ENCODE assay signal across 14 cellular contexts in the genomic region with DNA sequence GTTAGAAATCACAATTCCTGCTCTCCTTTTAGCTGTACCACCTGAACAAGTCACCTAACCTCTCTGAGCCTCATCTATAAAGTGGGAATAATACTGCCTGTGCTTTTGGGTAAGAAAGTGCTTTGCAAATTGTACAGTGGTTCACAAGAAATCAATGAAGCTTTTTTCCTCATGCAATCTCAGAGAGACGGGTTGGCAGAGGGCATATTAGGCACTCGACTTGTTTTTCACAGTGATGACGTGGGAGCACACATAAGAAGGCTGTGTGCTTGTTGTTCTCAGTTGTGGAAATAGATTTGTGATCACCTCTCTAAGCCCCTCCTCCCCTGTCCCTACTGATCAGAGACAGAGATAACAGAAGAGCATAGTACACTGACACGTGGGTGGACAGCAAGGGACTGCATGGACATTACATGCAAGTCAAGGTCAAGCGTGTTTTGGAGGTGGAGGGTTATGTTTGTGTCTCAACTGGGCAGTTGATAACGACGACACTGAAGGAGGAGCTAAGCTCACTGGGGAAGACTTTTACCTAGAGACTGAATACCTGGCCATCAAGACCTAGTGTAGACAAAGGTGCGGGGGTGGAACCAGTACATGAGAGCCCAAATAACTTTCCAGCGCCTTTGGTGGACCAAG. TPM values are rescaled to one million over a fixed set of nuclear protein-coding genes. Genes with fewer than 3 reads are reported as not detected.
DNase-seq lines count a peak whose midpoint lies in the region; ATAC-seq, FAIRE-seq and TF ChIP-seq lines count a peak whose summit lies in the region.
"Had no signal": no experiment of that assay in that cellular context is flagged by ENCODE, and none has a peak within 500 bp of the region (broad histone marks: within the 10 kb centered on the region; RNA-seq: fewer than 3 reads in every experiment).

No MANE protein-coding gene starts in this region.

- peaks cover 74% of the 10 kb centered on the region for H3K27me3 Mint-ChIP-seq in activated naive CD4-positive, alpha-beta T cell treated with anti-CD3 and anti-CD28 coated beads, Interleukin-2, amount 10 ng/mL, durations not matched to agents 7 days and 5 days
- H3K27me3 Mint-ChIP-seq in endodermal cell (ENCODE audit: insufficient read depth) = no peaks in the 10 kb centered on the region

- H3K4me1 ChIP-seq in PC-9 (replicated peaks; ENCODE audit: insufficient read depth) (peaks cover 27% of the 10 kb centered on the region), endodermal cell (ENCODE audit: control insufficient read depth, insufficient read depth, low read length) (peaks cover 20% of the 10 kb centered on the region), small intestine (ENCODE audit: control insufficient read depth in 2 of 2, insufficient read depth in 1 of 2, low read depth in 1 of 2, low read length in 1 of 2) (peaks cover 0 to 7% of the 10 kb centered on the region in 2 donors)

- peaks cover 22% of the 10 kb centered on the region for H4K20me1 ChIP-seq in PC-9 (ENCODE audit: insufficient read depth)

- POLR2A ChIA-PET in PC-9 (lab: Charles Lee; ENCODE audit: unreplicated experiment) = no interaction called here

- no peaks in the 10 kb centered on the region for H3K27me3 ChIP-seq in PC-9 (ENCODE audit: insufficient read depth, low read depth)
- H3K27me3 ChIP-seq in endodermal cell (ENCODE audit: control insufficient read depth, insufficient read depth, low read length, poor library complexity, severe bottlenecking) = no peaks in the 10 kb centered on the region
- H3K27me3 ChIP-seq in WERI-Rb-1 (ENCODE audit: insufficient read depth, low read depth, severe bottlenecking) = no peaks in the 10 kb centered on the region
- no peaks in the 10 kb centered on the region for H3K27me3 ChIP-seq in small intestine (ENCODE audit: control insufficient read depth in 2 of 2, insufficient read depth in 2 of 2, low read length in 2 of 2)

- DNase-seq in activated naive CD4-positive, alpha-beta T cell treated with anti-CD3 and anti-CD28 coated beads, Interleukin-2, amount 10 ng/mL, durations not matched to agents 7 days and 5 days = no peak
- DNase-seq in activated naive CD4-positive, alpha-beta T cell treated with Interleukin-2 at 50 U/mL for 16 hours = no peak
- no peak for DNase-seq in PC-9
- DNase-seq in left lobe of liver (ENCODE audit: low spot score) = peak; percentile 85
- no peak for DNase-seq in substantia nigra (lab: John Stamatoyannopoulos, UW)
- DNase-seq in endodermal cell = no peak
- no peak for DNase-seq in WERI-Rb-1
- no peak for DNase-seq in small intestine
- DNase-seq: activated CD8-positive, alpha-beta memory T cell treated with anti-CD3 and anti-CD28 coated beads, Interleukin-2, amount 50 U/mL, for 48 hours; mesenchymal stem cell; NCI-H187; stimulated activated CD8-positive, alpha-beta memory T cell treated with anti-CD3 and anti-CD28 coated beads, Interleukin-4, amount 100 ng/mL, for 48 hours had no signal

- H3K4me3 ChIP-seq in PC-9 = no peak overlapping the region
- H3K4me3 ChIP-seq in endodermal cell (ENCODE audit: low read length) = no peak overlapping the region
- no peak overlapping the region for H3K4me3 ChIP-seq in WERI-Rb-1 (ENCODE audit: low read depth, low read length)
- no peak overlapping the region for H3K4me3 ChIP-seq in small intestine (ENCODE audit: low read depth in 1 of 2, low read length in 2 of 2)
- H3K4me3 ChIP-seq: SJSA1 had no signal

- peaks cover 28% of the 10 kb centered on the region for H3K79me2 ChIP-seq in PC-9 (ENCODE audit: low read depth)

- H2AFZ ChIP-seq in PC-9 = no peak overlapping the region

- H3K36me3 ChIP-seq in PC-9 (ENCODE audit: low read depth) (peaks cover 6% of the 10 kb centered on the region; the same call in 1 of the 2 replicates), endodermal cell (ENCODE audit: control insufficient read depth, insufficient read depth, low read length) (peaks cover 3% of the 10 kb centered on the region), WERI-Rb-1 (peaks cover 5% of the 10 kb centered on the region; the same call in 1 of the 2 replicates), small intestine (ENCODE audit: control insufficient read depth in 2 of 2, insufficient read depth in 2 of 2, low read length in 2 of 2) (no peaks in the 10 kb centered on the region)

- no peak overlapping the region for H3K27ac ChIP-seq in PC-9
- peak overlapping the region; percentile 31 for H3K27ac ChIP-seq in substantia nigra (ENCODE audit: low read depth, low read length, poor library complexity, severe bottlenecking)
- H3K27ac ChIP-seq in endodermal cell (ENCODE audit: low read depth, low read length) = no peak overlapping the region
- H3K27ac ChIP-seq in WERI-Rb-1 = no peak overlapping the region
- no peak overlapping the region for H3K27ac ChIP-seq in small intestine (ENCODE audit: low read depth in 1 of 2, low read length in 1 of 2)
- H3K27ac ChIP-seq: SJSA1 had no signal

- ATAC-seq in left lobe of liver = peak; percentile 36

- H3F3A ChIP-seq in PC-9 (ENCODE audit: insufficient read depth, low read depth) = peaks cover 4% of the 10 kb centered on the region; the same call in 1 of the 2 replicates

- intact Hi-C loops in PC-9 (cut with micrococcal nuclease; ENCODE audit: unreplicated experiment) = loop anchor here (2.0 kb wide), 1 partner anchor 18 kb away; no protein-coding TSS in a partner anchor

- H3K4me3 Mint-ChIP-seq in activated naive CD4-positive, alpha-beta T cell treated with anti-CD3 and anti-CD28 coated beads, Interleukin-2, amount 10 ng/mL, durations not matched to agents 7 days and 5 days = peak overlapping the region; percentile 4
- no peak overlapping the region for H3K4me3 Mint-ChIP-seq in endodermal cell

- peaks cover 25% of the 10 kb centered on the region for H3K4me1 Mint-ChIP-seq in activated naive CD4-positive, alpha-beta T cell treated with anti-CD3 and anti-CD28 coated beads, Interleukin-2, amount 10 ng/mL, durations not matched to agents 7 days and 5 days
- H3K4me1 Mint-ChIP-seq in endodermal cell = peaks cover 40% of the 10 kb centered on the region

- no peaks in the 10 kb centered on the region for H3K9me3 ChIP-seq in PC-9 (ENCODE audit: insufficient read depth, low read depth)
- no peaks in the 10 kb centered on the region for H3K9me3 ChIP-seq in endodermal cell (ENCODE audit: control insufficient read depth, low read length)
- no peaks in the 10 kb centered on the region for H3K9me3 ChIP-seq in WERI-Rb-1 (ENCODE audit: severe bottlenecking)
- no peaks in the 10 kb centered on the region for H3K9me3 ChIP-seq in small intestine (ENCODE audit: control insufficient read depth, low read depth)
- H3K9me3 ChIP-seq: SJSA1 had no signal

- no peak for FAIRE-seq in small intestine (lab: Jason Lieb, UNC)

- no peaks in the 10 kb centered on the region for H3K9me3 Mint-ChIP-seq in activated naive CD4-positive, alpha-beta T cell treated with anti-CD3 and anti-CD28 coated beads, Interleukin-2, amount 10 ng/mL, durations not matched to agents 7 days and 5 days
- H3K9me3 Mint-ChIP-seq in endodermal cell = no peaks in the 10 kb centered on the region
- H3K9me3 Mint-ChIP-seq: dendritic cell treated with granulocyte-macrophage colony-stimulating factor and Interleukin-4, amounts not matched to agents 40 ng/mL and 50 ng/mL, for 4 days had no signal

- BruUV-seq in PC-9 (replicated peaks; lab: Mats Ljungman, UMichigan) = no TSS peak

- peaks cover 2% of the 10 kb centered on the region for H3K36me3 Mint-ChIP-seq in activated naive CD4-positive, alpha-beta T cell treated with anti-CD3 and anti-CD28 coated beads, Interleukin-2, amount 10 ng/mL, durations not matched to agents 7 days and 5 days
- H3K36me3 Mint-ChIP-seq in endodermal cell (ENCODE audit: low read depth) = no peaks in the 10 kb centered on the region

- no peaks in the 10 kb centered on the region for H3K9me2 ChIP-seq in PC-9 (ENCODE audit: insufficient read depth)

- CTCF ChIA-PET in activated naive CD4-positive, alpha-beta T cell treated with anti-CD3 and anti-CD28 coated beads, Interleukin-2, amount 10 ng/mL, durations not matched to agents 7 days and 5 days (lab: Charles Lee) = interaction anchor here (2.7 kb wide), 1 partner anchor 25 kb away, joined by 14 read pairs; no protein-coding TSS in a partner anchor
- CTCF ChIA-PET in PC-9 (lab: Charles Lee) = no interaction called here

- no peak overlapping the region for H3K9ac ChIP-seq in endodermal cell (ENCODE audit: extremely low read depth, low read length, poor library complexity, severe bottlenecking)

- TF ChIP-seq CTCF in PC-9 (conservative IDR thresholded peaks at IDR 0.05) (no peak), endodermal cell (conservative IDR thresholded peaks at IDR 0.05) (no peak), WERI-Rb-1 (IDR thresholded peaks at IDR 0.05; ENCODE audit: low read depth, low read length) (no peak)

- H3K4me2 ChIP-seq in PC-9 = peak overlapping the region; percentile 75; the same call in 1 of the 2 replicates

- H3K27ac Mint-ChIP-seq in activated naive CD4-positive, alpha-beta T cell treated with anti-CD3 and anti-CD28 coated beads, Interleukin-2, amount 10 ng/mL, durations not matched to agents 7 days and 5 days = no peak overlapping the region
- no peak overlapping the region for H3K27ac Mint-ChIP-seq in endodermal cell

- WGBS in endodermal cell (ENCODE audit: insufficient coverage in 1 of 2, insufficient read length in 1 of 2), 2 experiments = 83 to 90% methylated on average over 5 to 8 of the region's 9 CpGs
- 50 to 64% (median 57%) methylated on average over 9 of the region's 9 CpGs for WGBS in small intestine, 3 donors

RNA-seq across cellular contexts. Expression of a gene that starts 1.7 kb away (rescaled TPM):
- total RNA-seq in PC-9 (2021) = 52.8 and 67.2 TPM in 2 replicates
- total RNA-seq in left lobe of liver = 84.6 TPM
- total RNA-seq in endodermal cell = 10 to 100 TPM; 44.1 to 65.5 TPM
- polyA plus RNA-seq in endodermal cell (2013, experiment 1 of 2) = 38.0 TPM
- 30.3 TPM for polyA plus RNA-seq in endodermal cell (2013, experiment 2 of 2)
- polyA plus RNA-seq in small intestine = 10 to 100 TPM in 1 of 3 donors, 1 to 10 TPM in 2; 2.2 to 25.4 (median 7.2) TPM

RNA-seq across cellular contexts. Expression of a gene that starts 51.4 kb away (rescaled TPM):
- total RNA-seq in PC-9 (2021) = 7.8 and 8.6 TPM in 2 replicates
- 5.2 TPM for total RNA-seq in left lobe of liver
- 10 to 100 TPM; 20.6 to 22.7 TPM for total RNA-seq in endodermal cell
- 28.8 TPM for polyA plus RNA-seq in endodermal cell (2013, experiment 1 of 2)
- polyA plus RNA-seq in endodermal cell (2013, experiment 2 of 2) = 28.6 TPM
- 10 to 100 TPM in 1 of 3 donors, 1 to 10 TPM in 2; 5.7 to 13.9 (median 9.5) TPM for polyA plus RNA-seq in small intestine
